Comparison of ENCODE assay signal across 9 cellular contexts in the genomic region with DNA sequence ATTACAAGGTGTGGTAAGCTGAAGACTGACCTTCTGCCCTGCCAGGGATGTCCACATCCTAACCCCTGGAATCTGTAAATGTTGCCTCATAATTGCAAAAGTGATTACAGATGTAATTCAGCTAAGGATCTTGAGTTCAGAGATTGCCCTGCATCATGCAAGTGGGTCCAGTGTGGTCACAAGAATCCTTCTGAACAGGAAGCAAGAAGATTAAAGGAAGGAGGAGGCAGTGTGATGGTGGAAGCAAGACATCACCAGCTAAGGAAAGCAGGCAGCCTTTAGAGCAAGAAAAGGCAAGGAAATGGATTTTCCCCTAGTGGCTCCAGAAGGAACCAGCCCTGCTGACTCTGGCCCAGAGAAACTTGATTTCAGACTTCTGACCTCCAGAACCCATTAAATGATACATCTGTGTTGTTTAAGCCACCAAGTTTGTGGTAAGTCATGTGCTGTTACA.
DNase-seq lines count a peak whose midpoint lies in the region; ATAC-seq, FAIRE-seq and TF ChIP-seq lines count a peak whose summit lies in the region.
"Had no signal": no experiment of that assay in that cellular context is flagged by ENCODE, and none has a peak within 500 bp of the region (broad histone marks: within the 10 kb centered on the region; RNA-seq: fewer than 3 reads in every experiment).

No MANE protein-coding gene starts in this region.

- H3K4me1 ChIP-seq in gastroesophageal sphincter = peaks cover 0 to 9% (median 0%) of the 10 kb centered on the region in 3 donors
- peaks cover 24% of the 10 kb centered on the region for H3K4me1 ChIP-seq in HAP-1

- no peaks in the 10 kb centered on the region for H3K9me3 Mint-ChIP-seq in stimulated activated naive B cell treated with anti-CD40 and anti-IgM and Interleukin-4, amounts not matched to agents 10 μg/mL and 1 μg/mL and 100 μg/mL, for 72 hours
- no peaks in the 10 kb centered on the region for H3K9me3 Mint-ChIP-seq in activated T-helper 2 cell treated with anti-CD3 and anti-CD28 coated beads, Interferon-gamma antibody, Interleukin-2, Interleukin-4, amounts not matched to agents 10 μg/mL and 5 μg/mL and 100 μg/mL, durations not matched to agents 14 hours and 24 hours and 36 hours

- intact Hi-C loops in activated T-helper 2 cell treated with anti-CD3 and anti-CD28 coated beads, Interferon-gamma antibody, Interleukin-2, Interleukin-4, amounts not matched to agents 10 μg/mL and 5 μg/mL and 100 μg/mL, durations not matched to agents 14 hours and 24 hours and 36 hours (cut with micrococcal nuclease) = no loop called here

- H3K4me1 Mint-ChIP-seq in stimulated activated naive B cell treated with anti-CD40 and anti-IgM and Interleukin-4, amounts not matched to agents 10 μg/mL and 1 μg/mL and 100 μg/mL, for 72 hours = peaks cover 44 to 79% of the 10 kb centered on the region in 2 donors
- peaks cover 4% of the 10 kb centered on the region for H3K4me1 Mint-ChIP-seq in activated T-helper 2 cell treated with anti-CD3 and anti-CD28 coated beads, Interferon-gamma antibody, Interleukin-2, Interleukin-4, amounts not matched to agents 10 μg/mL and 5 μg/mL and 100 μg/mL, durations not matched to agents 14 hours and 24 hours and 36 hours (ENCODE audit: low read depth)

- no peaks in the 10 kb centered on the region for H3K27me3 Mint-ChIP-seq in stimulated activated naive B cell treated with anti-CD40 and anti-IgM and Interleukin-4, amounts not matched to agents 10 μg/mL and 1 μg/mL and 100 μg/mL, for 72 hours
- peaks cover 47% of the 10 kb centered on the region for H3K27me3 Mint-ChIP-seq in activated T-helper 2 cell treated with anti-CD3 and anti-CD28 coated beads, Interferon-gamma antibody, Interleukin-2, Interleukin-4, amounts not matched to agents 10 μg/mL and 5 μg/mL and 100 μg/mL, durations not matched to agents 14 hours and 24 hours and 36 hours (ENCODE audit: low read depth)

- H3K27me3 ChIP-seq in gastroesophageal sphincter = no peaks in the 10 kb centered on the region
- no peaks in the 10 kb centered on the region for H3K27me3 ChIP-seq in HAP-1 (ENCODE audit: low read depth)

- peak overlapping the region; percentile 52 for H3K27ac Mint-ChIP-seq in stimulated activated naive B cell treated with anti-CD40 and anti-IgM and Interleukin-4, amounts not matched to agents 10 μg/mL and 1 μg/mL and 100 μg/mL, for 72 hours
- H3K27ac Mint-ChIP-seq in activated T-helper 2 cell treated with anti-CD3 and anti-CD28 coated beads, Interferon-gamma antibody, Interleukin-2, Interleukin-4, amounts not matched to agents 10 μg/mL and 5 μg/mL and 100 μg/mL, durations not matched to agents 14 hours and 24 hours and 36 hours = no peak overlapping the region

- no peak overlapping the region for H3K27ac ChIP-seq in gastroesophageal sphincter

- H3K4me3 Mint-ChIP-seq in stimulated activated naive B cell treated with anti-CD40 and anti-IgM and Interleukin-4, amounts not matched to agents 10 μg/mL and 1 μg/mL and 100 μg/mL, for 72 hours = no peak overlapping the region
- H3K4me3 Mint-ChIP-seq in activated T-helper 2 cell treated with anti-CD3 and anti-CD28 coated beads, Interferon-gamma antibody, Interleukin-2, Interleukin-4, amounts not matched to agents 10 μg/mL and 5 μg/mL and 100 μg/mL, durations not matched to agents 14 hours and 24 hours and 36 hours (ENCODE audit: low read depth) = no peak overlapping the region

- no peak overlapping the region for H3K4me3 ChIP-seq in gastroesophageal sphincter
- no peak overlapping the region for H3K4me3 ChIP-seq in HAP-1

- no peak for TF ChIP-seq EP300 in gastroesophageal sphincter (IDR thresholded peaks at IDR 0.05)

- H3K36me3 ChIP-seq in gastroesophageal sphincter (no peaks in the 10 kb centered on the region), HAP-1 (replicated peaks) (no peaks in the 10 kb centered on the region)

- ATAC-seq in gastroesophageal sphincter = peak; percentile 65
- peak; percentile 8 to 15 for ATAC-seq in stimulated activated naive B cell treated with anti-CD40 and anti-IgM and Interleukin-4, amounts not matched to agents 10 μg/mL and 1 μg/mL and 100 μg/mL, for 72 hours (replicated peaks)
- ATAC-seq: activated CD4-positive, CD25-positive, alpha-beta regulatory T cell treated with anti-CD3 and anti-CD28 coated beads, Interleukin-2, amount 50 U/mL, for 24 hours had no signal

- TF ChIP-seq POLR2A in GM12892 (IDR thresholded peaks at IDR 0.05; ENCODE audit: low read depth, low read length) (no peak), gastroesophageal sphincter (IDR thresholded peaks at IDR 0.05) (no peak)

- no peaks in the 10 kb centered on the region for H3K9me3 ChIP-seq in gastroesophageal sphincter
- H3K9me3 ChIP-seq in HAP-1 = no peaks in the 10 kb centered on the region

- peak in 2 of 4 experiments; percentile 12 to 24 for TF ChIP-seq CTCF in gastroesophageal sphincter (IDR thresholded peaks at IDR 0.05)

- no peaks in the 10 kb centered on the region for H3K36me3 Mint-ChIP-seq in stimulated activated naive B cell treated with anti-CD40 and anti-IgM and Interleukin-4, amounts not matched to agents 10 μg/mL and 1 μg/mL and 100 μg/mL, for 72 hours
- H3K36me3 Mint-ChIP-seq in activated T-helper 2 cell treated with anti-CD3 and anti-CD28 coated beads, Interferon-gamma antibody, Interleukin-2, Interleukin-4, amounts not matched to agents 10 μg/mL and 5 μg/mL and 100 μg/mL, durations not matched to agents 14 hours and 24 hours and 36 hours (ENCODE audit: low read depth) = no peaks in the 10 kb centered on the region

- peak; percentile 92 for FAIRE-seq in GM12892 (lab: Jason Lieb, UNC)

- DNase-seq in GM12892 (ENCODE audit: insufficient read length) (no peak), SK-MEL-5 (ENCODE audit: low read depth, low spot score) (peak; percentile 92), HuH-7 (ENCODE audit: low spot score) (no peak), HAP-1 (ENCODE audit: low spot score in 2 of 2) (no peak), amniotic stem cell (lab: John Stamatoyannopoulos, UW) (no peak)
- no peak for DNase-seq in stimulated activated naive B cell treated with anti-CD40 and anti-IgM and Interleukin-4, amounts not matched to agents 10 μg/mL and 1 μg/mL and 100 μg/mL, for 72 hours
- no peak for DNase-seq in activated T-helper 2 cell treated with anti-CD3 and anti-CD28 coated beads, Interferon-gamma antibody, Interleukin-2, Interleukin-4, amounts not matched to agents 10 μg/mL and 5 μg/mL and 100 μg/mL, durations not matched to agents 14 hours and 24 hours and 36 hours (ENCODE audit: low spot score)

- in situ Hi-C loops in SK-MEL-5 (cut with HindIII; ENCODE audit: low pct_unique_long_range_greater_than_20kb, low sequenced_read_pairs) (no loop called here), HAP-1 (cut with MboI; ENCODE audit: low sequenced_read_pairs) (no loop called here)
